8 cellular contexts compared by ENCODE assay signal in the genomic region with DNA sequence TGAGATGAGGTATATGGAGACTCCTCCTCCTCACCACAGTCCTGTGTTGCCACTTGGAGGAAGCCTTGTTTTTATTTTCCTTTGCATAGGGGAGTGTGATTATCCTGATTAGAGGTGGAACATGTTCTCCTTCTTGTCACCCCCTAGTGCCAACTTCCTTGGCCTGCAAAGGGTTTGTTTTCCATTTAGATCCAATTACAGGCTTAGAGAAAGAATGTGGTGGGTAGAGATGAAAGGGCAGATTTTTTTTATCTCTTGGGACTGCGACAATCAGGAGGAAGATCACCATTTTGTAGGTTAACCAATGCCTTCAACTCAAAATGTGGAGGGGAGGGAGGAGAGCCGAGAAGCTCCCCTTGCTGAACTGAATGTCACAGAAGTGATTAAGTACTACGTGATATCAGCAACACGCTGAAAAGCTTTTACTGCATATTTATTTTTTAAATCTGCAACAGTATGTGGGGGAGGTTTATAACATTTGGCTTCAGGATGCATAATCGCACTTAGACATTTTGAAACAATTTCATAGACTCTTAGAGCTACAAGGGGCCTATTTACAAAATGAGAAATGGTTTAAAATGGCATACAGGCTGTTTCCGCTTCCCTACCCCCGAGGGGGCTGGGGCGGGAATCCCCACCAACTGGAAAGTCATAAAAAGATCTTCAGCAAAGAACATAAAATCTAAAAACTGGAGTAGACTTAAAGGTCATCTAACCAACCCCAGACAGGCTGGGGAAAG. TPM values are rescaled to one million over a fixed set of nuclear protein-coding genes. Genes with fewer than 3 reads are reported as not detected.
DNase-seq lines count a peak whose midpoint lies in the region; TF ChIP-seq lines count a peak whose summit lies in the region.

No MANE protein-coding gene starts in this region.

- no peak overlapping the region for H3K4me3 Mint-ChIP-seq in activated naive CD4-positive, alpha-beta T cell treated with anti-CD3 and anti-CD28 coated beads for 36 hours

- H4K20me1 ChIP-seq in PC-9 (ENCODE audit: insufficient read depth) (no peaks in the 10 kb centered on the region), hepatocyte (ENCODE audit: insufficient read depth, poor library complexity, severe bottlenecking) (peaks cover 5% of the 10 kb centered on the region)

- H3K4me1 ChIP-seq in PC-9 (replicated peaks; ENCODE audit: insufficient read depth) (peaks cover 63% of the 10 kb centered on the region), hepatocyte (ENCODE audit: insufficient read depth) (peaks cover 52% of the 10 kb centered on the region), thymus (ENCODE audit: control insufficient read depth, insufficient read depth, low read length) (no peaks in the 10 kb centered on the region)

- H3K9me2 ChIP-seq in PC-9 (ENCODE audit: insufficient read depth) (no peaks in the 10 kb centered on the region), hepatocyte (replicated peaks; ENCODE audit: insufficient read depth) (no peaks in the 10 kb centered on the region)

- peak overlapping the region; percentile 32 for H3K27ac ChIP-seq in PC-9
- H3K27ac ChIP-seq in hepatocyte: peak overlapping the region; percentile 84
- peak overlapping the region; percentile 26 for H3K27ac ChIP-seq in thymus (ENCODE audit: low read depth)

- H3K4me3 ChIP-seq in PC-9 (no peak overlapping the region), hepatocyte (peak overlapping the region; percentile 4), thymus (ENCODE audit: low read length) (no peak overlapping the region)

- H3F3A ChIP-seq in PC-9 (ENCODE audit: insufficient read depth, low read depth): peaks cover 47% of the 10 kb centered on the region

- H3K9me3 ChIP-seq in PC-9 (ENCODE audit: insufficient read depth, low read depth) (no peaks in the 10 kb centered on the region), hepatocyte (ENCODE audit: low read depth) (no peaks in the 10 kb centered on the region), thymus (ENCODE audit: control insufficient read depth) (no peaks in the 10 kb centered on the region)

- H2AFZ ChIP-seq in PC-9: no peak overlapping the region
- H2AFZ ChIP-seq in hepatocyte: no peak overlapping the region

- H3K27me3 ChIP-seq in PC-9 (ENCODE audit: insufficient read depth, low read depth) (no peaks in the 10 kb centered on the region), hepatocyte (no peaks in the 10 kb centered on the region), thymus (ENCODE audit: control insufficient read depth, insufficient read depth) (no peaks in the 10 kb centered on the region)

- peaks cover 6% of the 10 kb centered on the region for H3K27me3 Mint-ChIP-seq in activated naive CD4-positive, alpha-beta T cell treated with anti-CD3 and anti-CD28 coated beads for 36 hours (ENCODE audit: low read depth)

- no peak overlapping the region for H3K27ac Mint-ChIP-seq in activated naive CD4-positive, alpha-beta T cell treated with anti-CD3 and anti-CD28 coated beads for 36 hours

- TF ChIP-seq CTCF in PC-9 (conservative IDR thresholded peaks at IDR 0.05) (no peak), hepatocyte (IDR thresholded peaks at IDR 0.05; ENCODE audit: poor library complexity) (no peak)

- H3K36me3 Mint-ChIP-seq in activated naive CD4-positive, alpha-beta T cell treated with anti-CD3 and anti-CD28 coated beads for 36 hours (ENCODE audit: low read depth): no peaks in the 10 kb centered on the region

- WGBS in hepatocyte (ENCODE audit: low lambda C conversion rate, missing lambda C conversion rate): 37% methylated on average over 8 of the region's 8 CpGs
- 89% methylated on average over 8 of the region's 8 CpGs for WGBS in thymus

- CTCF ChIA-PET in activated naive CD4-positive, alpha-beta T cell treated with anti-CD3 and anti-CD28 coated beads for 36 hours (lab: Charles Lee): no interaction called here
- CTCF ChIA-PET in PC-9 (lab: Charles Lee): no interaction called here

- H3K4me1 Mint-ChIP-seq in activated naive CD4-positive, alpha-beta T cell treated with anti-CD3 and anti-CD28 coated beads for 36 hours (ENCODE audit: low read depth): peaks cover 10% of the 10 kb centered on the region

- peak overlapping the region; percentile 11 for H3K4me2 ChIP-seq in PC-9
- H3K4me2 ChIP-seq in hepatocyte: peak overlapping the region; percentile 68

- H3K79me2 ChIP-seq in PC-9 (ENCODE audit: low read depth) (no peaks in the 10 kb centered on the region), hepatocyte (peaks cover 28% of the 10 kb centered on the region)

- no peaks in the 10 kb centered on the region for H3K9me3 Mint-ChIP-seq in activated naive CD4-positive, alpha-beta T cell treated with anti-CD3 and anti-CD28 coated beads for 36 hours

- no peaks in the 10 kb centered on the region for H3K36me3 ChIP-seq in PC-9 (ENCODE audit: low read depth)
- no peaks in the 10 kb centered on the region for H3K36me3 ChIP-seq in hepatocyte (replicated peaks; ENCODE audit: insufficient read depth, low read depth)
- no peaks in the 10 kb centered on the region for H3K36me3 ChIP-seq in thymus (ENCODE audit: control insufficient read depth, insufficient read depth)

- POLR2A ChIA-PET in PC-9 (lab: Charles Lee; ENCODE audit: unreplicated experiment): interaction anchor here (0.6 kb wide), 1 partner anchor 52 kb away, joined by 3 read pairs; no protein-coding TSS in a partner anchor

- DNase-seq in activated naive CD4-positive, alpha-beta T cell treated with anti-CD3 and anti-CD28 coated beads for 36 hours: peak; percentile 9
- DNase-seq in activated naive CD4-positive, alpha-beta T cell treated with anti-CD3 and anti-CD28 coated beads, Interleukin-2, amount 50 U/mL, for 16 hours: no peak
- peak in 1 of 2 experiments; percentile 67 for DNase-seq in PC-9
- no peak for DNase-seq in hepatocyte (ENCODE audit: low spot score)
- no peak for DNase-seq in AG08396 (ENCODE audit: low spot score)
- no peak for DNase-seq in activated naive CD4-positive, alpha-beta T cell (lab: John Stamatoyannopoulos, UW)
- no peak for DNase-seq in putamen (ENCODE audit: low spot score)

- no TSS peak for BruUV-seq in PC-9 (replicated peaks; lab: Mats Ljungman, UMichigan)

- intact Hi-C loops in activated naive CD4-positive, alpha-beta T cell treated with anti-CD3 and anti-CD28 coated beads for 36 hours (cut with micrococcal nuclease): no loop called here
- intact Hi-C loops in PC-9 (cut with micrococcal nuclease; ENCODE audit: unreplicated experiment): no loop called here

RNA-seq across cellular contexts. Expression of a gene that starts 2.4 kb away (rescaled TPM):
- total RNA-seq in activated naive CD4-positive, alpha-beta T cell treated with anti-CD3 and anti-CD28 coated beads for 36 hours: under 1 TPM; 0.81 to 0.94 TPM
- total RNA-seq in PC-9 (2021) (10.0 and 10.3 TPM in 2 replicates), hepatocyte (185 and 195 TPM in 2 replicates)
- polyA plus RNA-seq in hepatocyte (325 and 347 TPM in 2 replicates), thymus (34.7 TPM)

Comparison
In these comparisons a context has a peak if more than half of its experiments do, and no peak if none do; other contexts are left out.
1. H3K27ac ChIP-seq: peak in every context shown above with its lines; median percentile 84 in hepatocyte; 32 in PC-9; 26 in thymus.
2. RNA of a gene that starts 2.4 kb away (total RNA-seq): 185 to 195 TPM in hepatocyte; 10.0 to 10.3 TPM in PC-9 and 0.81 to 0.94 TPM in activated naive CD4-positive, alpha-beta T cell treated with anti-CD3 and anti-CD28 coated beads for 36 hours; every median in the first group is over 10 times any median in the second.